In the genomic region with DNA sequence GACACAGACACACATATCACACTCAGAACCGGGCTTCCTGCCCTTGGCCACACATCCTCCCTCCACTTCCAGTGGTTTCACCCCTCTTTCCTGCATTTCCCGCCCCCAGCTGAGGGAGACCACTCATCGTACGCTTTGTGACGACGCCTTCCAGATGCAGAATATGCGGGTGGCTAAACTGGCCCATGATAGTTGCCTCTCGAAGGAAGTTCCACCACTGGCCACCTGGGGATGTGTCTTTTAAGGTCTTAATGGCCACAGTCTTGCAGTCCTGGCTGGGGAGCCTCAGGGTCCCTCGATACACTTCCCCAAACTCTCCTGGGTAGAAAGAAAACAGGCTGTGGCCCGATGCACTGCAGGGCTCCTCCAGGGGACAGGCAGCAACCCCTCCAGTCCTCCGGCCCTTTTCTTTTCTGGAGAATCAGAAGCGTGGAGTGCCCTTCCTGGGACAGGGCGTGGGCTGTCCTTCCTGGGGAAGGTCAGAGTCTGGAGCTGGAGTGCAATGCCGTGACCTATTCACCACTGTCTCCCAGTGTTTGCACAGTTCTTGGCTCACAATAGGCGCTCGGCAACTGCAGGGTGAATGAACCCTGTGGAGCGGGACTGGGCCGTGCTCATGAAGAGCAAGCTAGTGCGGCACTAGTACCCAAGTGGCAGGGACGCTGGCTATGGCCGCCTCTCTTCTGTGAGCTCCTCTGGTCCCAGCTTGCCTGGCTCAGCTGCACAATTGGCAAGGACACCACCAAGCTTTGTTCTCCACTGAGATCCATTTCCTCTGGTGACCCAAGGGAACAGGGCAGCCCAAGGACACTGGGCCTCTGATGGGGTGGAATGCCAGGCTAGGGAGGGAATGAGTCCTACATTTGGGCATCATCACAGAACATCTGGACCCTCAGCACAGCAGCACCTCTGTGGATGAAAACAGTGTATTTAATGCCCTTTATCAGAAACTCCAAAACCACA, we compare ENCODE assay signal across 8 cellular contexts. TPM values are rescaled to one million over a fixed set of nuclear protein-coding genes. Genes with fewer than 3 reads are reported as not detected.
DNase-seq lines count a peak whose midpoint lies in the region; ATAC-seq, FAIRE-seq and TF ChIP-seq lines count a peak whose summit lies in the region.

No MANE protein-coding gene starts in this region.

- H3K9me3 ChIP-seq in mucosa of descending colon, result no peaks in the 10 kb centered on the region

- no peak overlapping the region for H3K4me3 Mint-ChIP-seq in Calu3 (ENCODE audit: low read depth, unreplicated experiment)

- H3K27ac Mint-ChIP-seq in Calu3 (ENCODE audit: unreplicated experiment), result peak overlapping the region; percentile 75

- H3K4me3 ChIP-seq in cardiac fibroblast (replicated peaks in 1 of 2; ENCODE audit: low read depth in 2 of 2, low read length in 2 of 2) (no peak overlapping the region), mucosa of descending colon (no peak overlapping the region)

- no peaks in the 10 kb centered on the region for H3K27me3 Mint-ChIP-seq in Calu3 (ENCODE audit: unreplicated experiment)

- no peaks in the 10 kb centered on the region for H3K36me3 ChIP-seq in mucosa of descending colon (ENCODE audit: low read depth)

- TF ChIP-seq CTCF in Calu3 (IDR thresholded peaks at IDR 0.05; ENCODE audit: unreplicated experiment), result no peak
- TF ChIP-seq CTCF in cardiac fibroblast (IDR thresholded peaks at IDR 0.05; ENCODE audit: low read depth, low read length), result peak; percentile 36
- no peak for TF ChIP-seq CTCF in mucosa of descending colon (IDR thresholded peaks at IDR 0.05)

- peak; percentile 58 for ATAC-seq in HG03175 (IDR thresholded peaks at IDR 0.05; ENCODE audit: unreplicated experiment)
- ATAC-seq in mucosa of descending colon, result peak; percentile 31

- peaks cover 2% of the 10 kb centered on the region for H3K4me1 ChIP-seq in mucosa of descending colon (ENCODE audit: low read depth)

- DNase-seq in Calu3 (no peak), cardiac fibroblast (ENCODE audit: low read depth in 2 of 2) (peak in 1 of 2 donors; percentile 48), mucosa of descending colon (peak in 1 of 3 donors; percentile 25), cerebellum (ENCODE audit: low spot score) (no peak), GM19239 (ENCODE audit: insufficient read length, low spot score) (no peak), COLO668 (lab: John Stamatoyannopoulos, UW; ENCODE audit: unreplicated experiment) (no peak)
- DNase-seq in activated CD4-positive, alpha-beta T cell treated with anti-CD3 and anti-CD28 coated beads for 1 hour, result no peak

- FAIRE-seq in GM19239 (lab: Jason Lieb, UNC), result no peak

- peaks cover 38% of the 10 kb centered on the region for H3K36me3 Mint-ChIP-seq in Calu3 (ENCODE audit: insufficient read depth, unreplicated experiment)

- intact Hi-C loops in Calu3 (cut with micrococcal nuclease; ENCODE audit: unreplicated experiment), result no loop called here
- intact Hi-C loops in mucosa of descending colon (cut with DNase I, micrococcal nuclease), result no loop called here

- no peaks in the 10 kb centered on the region for H3K4me1 Mint-ChIP-seq in Calu3 (ENCODE audit: low read depth, unreplicated experiment)

- no peaks in the 10 kb centered on the region for H3K9me3 Mint-ChIP-seq in Calu3 (ENCODE audit: low read depth, unreplicated experiment)

- BruUV-seq in Calu3 (replicated peaks; lab: Mats Ljungman, UMichigan), result no TSS peak

- CTCF ChIA-PET in Calu3 (lab: Charles Lee), result no interaction called here

RNA-seq across cellular contexts. Expression of a gene that starts 13.2 kb away (rescaled TPM):
- total RNA-seq in Calu3 (2022), result 21.6 and 23.6 TPM in 2 replicates
- total RNA-seq in mucosa of descending colon, result 10 to 100 TPM in 2 of 3 donors, 1 to 10 TPM in 1; 9.1 to 19.6 (median 18.9) TPM
- 1.6 TPM for total RNA-seq in cerebellum

RNA-seq across cellular contexts. Expression of a gene that starts 14.3 kb away (rescaled TPM):
- total RNA-seq in Calu3 (2022) (114 and 119 TPM in 2 replicates), mucosa of descending colon (100 to 1,000 TPM in 2 of 3 donors, 10 to 100 TPM in 1; 49.0 to 203 (median 109) TPM), cerebellum (17.4 TPM)

RNA-seq across cellular contexts. Expression of a gene that starts 33.0 kb away (rescaled TPM):
- total RNA-seq in Calu3 (2022) (0.19 and 1.2 TPM in 2 replicates), mucosa of descending colon (1 to 10 TPM in 2 of 3 donors, under 1 TPM in 1; 0.43 to 6.2 (median 1.6) TPM), cerebellum (42.6 TPM)

RNA-seq across cellular contexts. Expression of a gene that starts 47.8 kb away (rescaled TPM):
- total RNA-seq in Calu3 (2022) (not detected in 2 replicates), mucosa of descending colon (under 1 TPM in 1 of 3 donors, not detected in 2; 0.32 TPM), cerebellum (not detected)
